18 cellular contexts compared by ENCODE assay signal in the genomic region with DNA sequence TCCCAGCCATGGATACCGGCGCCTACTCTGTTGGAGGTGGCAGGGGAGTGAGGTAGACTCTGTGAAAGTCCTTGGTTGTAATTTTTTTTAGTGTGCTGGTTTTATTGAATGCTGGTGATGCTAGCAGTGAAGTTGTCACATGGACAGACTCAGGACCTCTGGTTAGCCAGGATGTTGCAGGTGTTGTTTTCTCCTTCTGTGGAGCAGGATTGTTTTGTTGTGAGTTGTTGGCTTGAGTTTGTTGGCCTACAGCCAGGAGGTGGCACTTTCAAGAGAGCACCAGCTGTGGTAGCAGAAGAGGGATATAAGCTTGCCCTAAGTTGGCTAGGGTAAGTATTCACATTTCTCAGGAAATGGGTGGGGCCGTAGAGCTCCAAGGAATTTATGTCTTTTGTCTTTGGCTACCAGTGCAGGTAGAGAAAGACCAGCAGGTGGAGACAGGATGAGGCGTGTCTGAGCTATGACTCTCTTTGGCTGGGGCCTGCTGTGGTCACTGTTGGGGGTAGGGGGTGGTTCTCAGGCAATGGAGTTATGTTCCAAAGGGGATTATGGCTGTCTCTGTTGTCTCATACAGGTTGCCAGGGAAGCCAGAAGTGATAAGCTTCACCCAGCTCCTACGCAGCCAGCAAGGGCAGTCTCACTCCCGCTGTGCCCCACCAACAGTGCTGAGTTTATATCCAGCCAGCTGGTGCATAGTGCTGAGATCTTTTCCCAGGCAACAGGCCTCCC.
DNase-seq lines count a peak whose midpoint lies in the region; ATAC-seq and TF ChIP-seq lines count a peak whose summit lies in the region.
"Had no signal": no experiment of that assay in that cellular context is flagged by ENCODE, and none has a peak within 500 bp of the region (broad histone marks: within the 10 kb centered on the region; RNA-seq: fewer than 3 reads in every experiment).

No MANE protein-coding gene starts in this region.

- H3K27me3 ChIP-seq in HUES64 (ENCODE audit: insufficient read depth, low read length), result no peaks in the 10 kb centered on the region
- no peaks in the 10 kb centered on the region for H3K27me3 ChIP-seq in esophagus squamous epithelium
- H3K27me3 ChIP-seq: left lung, tibial nerve had no signal

- intact Hi-C loops in esophagus squamous epithelium (cut with DNase I), result no loop called here

- no peaks in the 10 kb centered on the region for H3K4me1 Mint-ChIP-seq in activated naive CD4-positive, alpha-beta T cell treated with anti-CD3 and anti-CD28 coated beads, Interleukin-2, amount 10 ng/mL, durations not matched to agents 7 days and 5 days
- H3K4me1 Mint-ChIP-seq: activated naive CD4-positive, alpha-beta T cell treated with anti-CD3 and anti-CD28 coated beads, Interleukin-2, amount 50 U/mL, for 24 hours had no signal

- no peak overlapping the region for H3K9ac ChIP-seq in HUES64 (ENCODE audit: low read depth, low read length)

- H3K4me1 ChIP-seq in HUES64 (ENCODE audit: insufficient read depth, low read length), result no peaks in the 10 kb centered on the region
- H3K4me1 ChIP-seq in esophagus squamous epithelium, result peaks cover 0 to 8% (median 3%) of the 10 kb centered on the region in 3 donors
- H3K4me1 ChIP-seq: left lung, tibial nerve had no signal

- H3K9me3 Mint-ChIP-seq in activated naive CD4-positive, alpha-beta T cell treated with anti-CD3 and anti-CD28 coated beads, Interleukin-2, amount 10 ng/mL, durations not matched to agents 7 days and 5 days, result peaks cover 20% of the 10 kb centered on the region
- H3K9me3 Mint-ChIP-seq: activated naive CD4-positive, alpha-beta T cell treated with anti-CD3 and anti-CD28 coated beads, Interleukin-2, amount 50 U/mL, for 24 hours had no signal

- CTCF ChIA-PET in activated naive CD4-positive, alpha-beta T cell treated with anti-CD3 and anti-CD28 coated beads, Interleukin-2, amount 10 ng/mL, durations not matched to agents 7 days and 5 days (lab: Charles Lee), result no interaction called here

- H3K27ac Mint-ChIP-seq in activated naive CD4-positive, alpha-beta T cell treated with anti-CD3 and anti-CD28 coated beads, Interleukin-2, amount 10 ng/mL, durations not matched to agents 7 days and 5 days, result no peak overlapping the region
- H3K27ac Mint-ChIP-seq: activated naive CD4-positive, alpha-beta T cell treated with anti-CD3 and anti-CD28 coated beads, Interleukin-2, amount 50 U/mL, for 24 hours had no signal

- H3K9me3 ChIP-seq in HUES64 (ENCODE audit: insufficient read depth, low read depth, low read length) (no peaks in the 10 kb centered on the region), esophagus squamous epithelium (no peaks in the 10 kb centered on the region)
- H3K9me3 ChIP-seq: left lung, tibial nerve had no signal

- WGBS in HUES64, result 79% methylated on average over 6 of the region's 6 CpGs
- WGBS in esophagus squamous epithelium, 2 donors, result 57 to 60% methylated on average over 4 of the region's 6 CpGs

- peak in 3 of 6 experiments; percentile 21 to 49 (median 33) for TF ChIP-seq CTCF in esophagus squamous epithelium (IDR thresholded peaks at IDR 0.05)

- DNase-seq in COR-L47 (lab: John Stamatoyannopoulos, UW) (peak; percentile 97), NCI-H748 (lab: John Stamatoyannopoulos, UW; ENCODE audit: unreplicated experiment) (peak; percentile 100), esophagus squamous epithelium (lab: John Stamatoyannopoulos, UW) (no peak), HK-2 (ENCODE audit: unreplicated experiment) (no peak), NCI-H1436 (lab: John Stamatoyannopoulos, UW) (no peak)
- no peak for DNase-seq in activated naive CD4-positive, alpha-beta T cell treated with anti-CD3 and anti-CD28 coated beads, Interleukin-2, amount 10 ng/mL, durations not matched to agents 7 days and 5 days
- DNase-seq: central memory CD4-positive, alpha-beta T cell; DMS79; glutamatergic neuron; left lung; NCI-H1930; right cardiac atrium; stimulated activated CD4-positive, alpha-beta T cell treated with anti-CD3 and anti-CD28 coated beads, Interleukin-2, amount 100 ng/mL, for 48 hours had no signal

- H3K27ac ChIP-seq in HUES64 (ENCODE audit: low read depth, low read length) (peak overlapping the region; percentile 51; the same call in 1 of the 2 replicates), esophagus squamous epithelium (peak overlapping the region in 3 of 4 donors; percentile 37 to 51 (median 43))
- H3K27ac ChIP-seq: left lung, tibial nerve had no signal

- no peak overlapping the region for H3K4me3 Mint-ChIP-seq in activated naive CD4-positive, alpha-beta T cell treated with anti-CD3 and anti-CD28 coated beads, Interleukin-2, amount 10 ng/mL, durations not matched to agents 7 days and 5 days
- H3K4me3 Mint-ChIP-seq: activated naive CD4-positive, alpha-beta T cell treated with anti-CD3 and anti-CD28 coated beads, Interleukin-2, amount 50 U/mL, for 24 hours had no signal

- no peaks in the 10 kb centered on the region for H3K27me3 Mint-ChIP-seq in activated naive CD4-positive, alpha-beta T cell treated with anti-CD3 and anti-CD28 coated beads, Interleukin-2, amount 10 ng/mL, durations not matched to agents 7 days and 5 days
- H3K27me3 Mint-ChIP-seq: activated naive CD4-positive, alpha-beta T cell treated with anti-CD3 and anti-CD28 coated beads, Interleukin-2, amount 50 U/mL, for 24 hours had no signal

- no peaks in the 10 kb centered on the region for H3K36me3 ChIP-seq in HUES64 (ENCODE audit: insufficient read depth, low read length)
- H3K36me3 ChIP-seq in esophagus squamous epithelium, result no peaks in the 10 kb centered on the region
- H3K36me3 ChIP-seq: left lung, tibial nerve had no signal

- H3K4me3 ChIP-seq in HUES64 (ENCODE audit: low read length) (no peak overlapping the region), esophagus squamous epithelium (no peak overlapping the region)
- H3K4me3 ChIP-seq: K562, left lung, tibial nerve had no signal

- ATAC-seq in HG03159 (IDR thresholded peaks at IDR 0.05; ENCODE audit: unreplicated experiment), result no peak
- ATAC-seq: K562, left lung, right cardiac atrium had no signal

- TF ChIP-seq POLR2A in esophagus squamous epithelium (IDR thresholded peaks at IDR 0.05), result no peak

- H3K36me3 Mint-ChIP-seq in activated naive CD4-positive, alpha-beta T cell treated with anti-CD3 and anti-CD28 coated beads, Interleukin-2, amount 10 ng/mL, durations not matched to agents 7 days and 5 days, result no peaks in the 10 kb centered on the region
- H3K36me3 Mint-ChIP-seq: activated naive CD4-positive, alpha-beta T cell treated with anti-CD3 and anti-CD28 coated beads, Interleukin-2, amount 50 U/mL, for 24 hours had no signal

Comparison
In these comparisons a context has a peak if more than half of its experiments do, and no peak if none do; other contexts are left out.
1. DNase-seq: peak in COR-L47 (single experiment) and NCI-H748 (single experiment); none in esophagus squamous epithelium (single experiment), activated naive CD4-positive, alpha-beta T cell treated with anti-CD3 and anti-CD28 coated beads, Interleukin-2, amount 10 ng/mL, durations not matched to agents 7 days and 5 days (single experiment), HK-2 (single experiment) and NCI-H1436 (single experiment).